Comparison of ENCODE assay signal across 1 cellular context in the genomic region with DNA sequence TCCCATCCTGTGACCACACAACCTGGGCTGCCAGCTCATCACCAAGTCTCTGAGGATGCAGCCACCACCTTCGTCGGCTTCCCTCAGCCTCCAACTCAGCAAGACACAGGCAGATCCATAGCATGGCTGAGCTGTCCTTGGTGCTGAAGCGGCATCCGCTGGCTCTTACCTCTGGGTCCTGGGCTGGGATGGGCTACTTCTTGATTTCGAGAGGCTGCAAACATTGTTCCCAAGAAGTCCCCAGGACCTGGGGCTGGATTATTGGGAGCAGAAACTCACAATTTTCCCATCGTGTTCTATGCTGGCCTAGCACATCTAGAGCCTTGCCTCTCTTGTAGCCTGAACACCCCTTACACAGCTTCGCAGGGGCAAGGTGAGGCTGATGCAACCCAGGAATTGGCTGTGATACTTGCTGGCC.
TF ChIP-seq lines count a peak whose summit lies in the region.

No MANE protein-coding gene starts in this region.

TF ChIP-seq in K562, 482 proteins besides CTCF, POLR2A, EP300 and RAD21 (continued from another document):
- TF ChIP-seq ETV5 (CRISPR knock-in tag; IDR thresholded peaks at IDR 0.05; ENCODE audit: low read depth) (peak; percentile 41; the same call in 1 of the 2 replicates), ZNF197 (CRISPR knock-in tag; IDR thresholded peaks at IDR 0.05; ENCODE audit: low read depth) (0 out of 2 replicates have a peak, but pooled peaks have one; percentile 69), ZNF668 (CRISPR knock-in tag; IDR thresholded peaks at IDR 0.05) (no peak), TCF3 (CRISPR knock-in tag; IDR thresholded peaks at IDR 0.05) (no peak), CBX2 (IDR thresholded peaks at IDR 0.05; ENCODE audit: insufficient read depth, low read length, poor library complexity, severe bottlenecking) (no peak), ZNF282 (CRISPR knock-in tag; IDR thresholded peaks at IDR 0.05) (no peak)
- TF ChIP-seq, protein P1, sequence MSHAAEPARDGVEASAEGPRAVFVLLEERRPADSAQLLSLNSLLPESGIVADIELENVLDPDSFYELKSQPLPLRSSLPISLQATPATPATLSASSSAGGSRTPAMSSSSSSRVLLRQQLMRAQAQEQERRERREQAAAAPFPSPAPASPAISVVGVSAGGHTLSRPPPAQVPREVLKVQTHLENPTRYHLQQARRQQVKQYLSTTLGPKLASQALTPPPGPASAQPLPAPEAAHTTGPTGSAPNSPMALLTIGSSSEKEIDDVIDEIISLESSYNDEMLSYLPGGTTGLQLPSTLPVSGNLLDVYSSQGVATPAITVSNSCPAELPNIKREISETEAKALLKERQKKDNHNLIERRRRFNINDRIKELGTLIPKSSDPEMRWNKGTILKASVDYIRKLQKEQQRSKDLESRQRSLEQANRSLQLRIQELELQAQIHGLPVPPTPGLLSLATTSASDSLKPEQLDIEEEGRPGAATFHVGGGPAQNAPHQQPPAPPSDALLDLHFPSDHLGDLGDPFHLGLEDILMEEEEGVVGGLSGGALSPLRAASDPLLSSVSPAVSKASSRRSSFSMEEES (CRISPR knock-in tag; IDR thresholded peaks at IDR 0.05), result no peak
- TF ChIP-seq, protein P2, sequence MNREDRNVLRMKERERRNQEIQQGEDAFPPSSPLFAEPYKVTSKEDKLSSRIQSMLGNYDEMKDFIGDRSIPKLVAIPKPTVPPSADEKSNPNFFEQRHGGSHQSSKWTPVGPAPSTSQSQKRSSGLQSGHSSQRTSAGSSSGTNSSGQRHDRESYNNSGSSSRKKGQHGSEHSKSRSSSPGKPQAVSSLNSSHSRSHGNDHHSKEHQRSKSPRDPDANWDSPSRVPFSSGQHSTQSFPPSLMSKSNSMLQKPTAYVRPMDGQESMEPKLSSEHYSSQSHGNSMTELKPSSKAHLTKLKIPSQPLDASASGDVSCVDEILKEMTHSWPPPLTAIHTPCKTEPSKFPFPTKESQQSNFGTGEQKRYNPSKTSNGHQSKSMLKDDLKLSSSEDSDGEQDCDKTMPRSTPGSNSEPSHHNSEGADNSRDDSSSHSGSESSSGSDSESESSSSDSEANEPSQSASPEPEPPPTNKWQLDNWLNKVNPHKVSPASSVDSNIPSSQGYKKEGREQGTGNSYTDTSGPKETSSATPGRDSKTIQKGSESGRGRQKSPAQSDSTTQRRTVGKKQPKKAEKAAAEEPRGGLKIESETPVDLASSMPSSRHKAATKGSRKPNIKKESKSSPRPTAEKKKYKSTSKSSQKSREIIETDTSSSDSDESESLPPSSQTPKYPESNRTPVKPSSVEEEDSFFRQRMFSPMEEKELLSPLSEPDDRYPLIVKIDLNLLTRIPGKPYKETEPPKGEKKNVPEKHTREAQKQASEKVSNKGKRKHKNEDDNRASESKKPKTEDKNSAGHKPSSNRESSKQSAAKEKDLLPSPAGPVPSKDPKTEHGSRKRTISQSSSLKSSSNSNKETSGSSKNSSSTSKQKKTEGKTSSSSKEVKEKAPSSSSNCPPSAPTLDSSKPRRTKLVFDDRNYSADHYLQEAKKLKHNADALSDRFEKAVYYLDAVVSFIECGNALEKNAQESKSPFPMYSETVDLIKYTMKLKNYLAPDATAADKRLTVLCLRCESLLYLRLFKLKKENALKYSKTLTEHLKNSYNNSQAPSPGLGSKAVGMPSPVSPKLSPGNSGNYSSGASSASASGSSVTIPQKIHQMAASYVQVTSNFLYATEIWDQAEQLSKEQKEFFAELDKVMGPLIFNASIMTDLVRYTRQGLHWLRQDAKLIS (CRISPR knock-in tag; IDR thresholded peaks at IDR 0.05), result no peak
TF ChIP-seq in K562: peak in this region for 58.
